1 cellular context compared by ENCODE assay signal in genomic region chr5:119452373-119453044, GRCh38.
TF ChIP-seq lines count a peak whose summit lies in the region.

Gene HSD17B4, plus strand, starts transcription at chr5:119452497. Its CDS starts 79 bp downstream, at chr5:119452576.

TF ChIP-seq in HepG2, 621 proteins besides CTCF, POLR2A, EP300 and RAD21 (continued from another document and continues in another):
- TF ChIP-seq POGK (CRISPR knock-in tag; conservative IDR thresholded peaks at IDR 0.05) (peak; percentile 63; the same call in 1 of the 2 replicates), GMEB2 (CRISPR knock-in tag; IDR thresholded peaks at IDR 0.05; ENCODE audit: low read depth) (0 out of 2 replicates have a peak, but pooled peaks have one; percentile 30), HMGXB3 (CRISPR knock-in tag; IDR thresholded peaks at IDR 0.05; ENCODE audit: borderline replicate concordance) (peak; percentile 63; the same call in 1 of the 2 replicates), MXD4 (CRISPR knock-in tag; IDR thresholded peaks at IDR 0.05) (no peak; the same call in 1 of the 2 replicates), TARDBP (CRISPR knock-in tag; IDR thresholded peaks at IDR 0.05) (peak; percentile 11; the same call in 1 of the 2 replicates), HOXA3 (CRISPR knock-in tag; IDR thresholded peaks at IDR 0.05) (peak; percentile 54; the same call in 1 of the 2 replicates), ZNF609 (CRISPR knock-in tag; IDR thresholded peaks at IDR 0.05; ENCODE audit: borderline replicate concordance) (peak; percentile 85), TBL1XR1 (IDR thresholded peaks at IDR 0.05; ENCODE audit: borderline replicate concordance, low read length, partially characterized antibody) (peak; percentile 78), ZHX2 (IDR thresholded peaks at IDR 0.05; ENCODE audit: low read depth) (no peak), ZHX2 (CRISPR knock-in tag; IDR thresholded peaks at IDR 0.05; ENCODE audit: borderline replicate concordance) (0 out of 2 replicates have a peak, but pooled peaks have one; percentile 23), STAT6 (CRISPR knock-in tag; IDR thresholded peaks at IDR 0.05; ENCODE audit: borderline replicate concordance) (0 out of 2 replicates have a peak, but pooled peaks have one; percentile 27), NFIC (IDR thresholded peaks at IDR 0.05; ENCODE audit: low read length) (peak; percentile 87), ZNF274 (CRISPR knock-in tag; IDR thresholded peaks at IDR 0.05) (peak; percentile 51; the same call in 1 of the 2 replicates), ZNF17 (CRISPR knock-in tag; IDR thresholded peaks at IDR 0.05) (no peak), TFAP4 (IDR thresholded peaks at IDR 0.05; ENCODE audit: borderline replicate concordance, low read depth) (no peak), KAT2B (IDR thresholded peaks at IDR 0.05; ENCODE audit: borderline replicate concordance, low read depth, low read length) (peak; percentile 43; the same call in 1 of the 2 replicates), NFYC (CRISPR knock-in tag; IDR thresholded peaks at IDR 0.05) (peak; percentile 69), ETS1 (CRISPR knock-in tag; IDR thresholded peaks at IDR 0.05) (0 out of 2 replicates have a peak, but pooled peaks have one; percentile 17), TRAFD1 (CRISPR knock-in tag; IDR thresholded peaks at IDR 0.05; ENCODE audit: borderline replicate concordance) (no peak), FOXA1 (IDR thresholded peaks at IDR 0.05) (no peak), FOXA1 (CRISPR knock-in tag; IDR thresholded peaks at IDR 0.05) (peak; percentile 12; the same call in 1 of the 2 replicates), HIVEP1 (CRISPR knock-in tag; IDR thresholded peaks at IDR 0.05) (peak; percentile 50; the same call in 1 of the 2 replicates), ZFX (CRISPR knock-in tag; IDR thresholded peaks at IDR 0.05; ENCODE audit: low read depth) (peak; percentile 95), ZNF207 (IDR thresholded peaks at IDR 0.05; ENCODE audit: borderline replicate concordance) (no peak), ZNF430 (CRISPR knock-in tag; IDR thresholded peaks at IDR 0.05) (no peak; the same call in 1 of the 2 replicates)
